8 cellular contexts compared by ENCODE assay signal in the genomic region with DNA sequence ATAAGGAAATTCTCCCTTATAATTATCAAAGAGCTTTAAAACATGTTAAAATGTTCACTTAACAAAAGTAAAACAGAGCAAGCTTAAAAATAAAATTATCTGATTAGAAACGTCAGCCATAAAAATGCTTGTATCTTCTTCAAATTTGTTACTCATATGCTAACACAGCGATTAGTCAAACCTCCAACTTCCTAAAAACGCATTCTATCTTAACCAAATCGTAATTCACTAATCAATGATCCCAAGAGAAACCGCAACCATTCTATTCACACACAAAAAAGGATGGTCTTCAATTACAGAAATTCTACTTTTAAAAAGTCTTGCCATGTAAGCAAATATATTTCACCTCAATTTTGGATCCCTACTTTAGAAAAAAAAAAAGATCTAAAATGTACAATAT. TPM values are rescaled to one million over a fixed set of nuclear protein-coding genes. Genes with fewer than 3 reads are reported as not detected.
A peak's percentile ranks its signal among the peaks of the same experiment; 100 is the strongest.
DNase-seq lines count a peak whose midpoint lies in the region; ATAC-seq, FAIRE-seq and TF ChIP-seq lines count a peak whose summit lies in the region.

No MANE protein-coding gene starts in this region.

- CTCF ChIA-PET in HepG2 (lab: Yijun Ruan, JAX; ENCODE audit: low intra/inter-chr PET ratio, low total read pairs), result no interaction called here

- TF ChIP-seq RAD21 in HepG2 (CRISPR knock-in tag; IDR thresholded peaks at IDR 0.05), result no peak

- H2AFZ ChIP-seq in HepG2 (ENCODE audit: low read length), result no peak overlapping the region

- in situ Hi-C loops in HepG2 (cut with HindIII; ENCODE audit: extremely low pct_ligation_motif_present, low pct_unique_long_range_greater_than_20kb), result no loop called here

- WGBS in heart left ventricle, 4 donors, result 71 to 75% (median 74%) methylated on average over 5 of the region's 5 CpGs
- WGBS in HepG2 (ENCODE audit: low lambda C conversion rate), result 86% methylated on average over 5 of the region's 5 CpGs
- 75% methylated on average over 5 of the region's 5 CpGs for WGBS in urinary bladder

- H3K79me2 ChIP-seq in HepG2 (ENCODE audit: insufficient read depth, low read length), result no peaks in the 10 kb centered on the region

- no TSS peak for BruUV-seq in HepG2 (replicated peaks; lab: Mats Ljungman, UMichigan)

- peaks cover 57% of the 10 kb centered on the region for H3K4me1 Mint-ChIP-seq in activated T-helper 1 cell treated with anti-CD3 and anti-CD28 coated beads, Interleukin-12 subunit alpha, Interleukin-12 subunit beta, Interleukin-2, Interleukin-4 antibody, amounts not matched to agents 30 ng/mL and 10 ng/mL and 1 ng/mL, durations not matched to agents 14 hours and 24 hours and 36 hours (ENCODE audit: low read depth)

- TF ChIP-seq POLR2A in heart left ventricle (IDR thresholded peaks at IDR 0.05), result no peak
- no peak for TF ChIP-seq POLR2A in HepG2 (IDR thresholded peaks at IDR 0.05; ENCODE audit: insufficient read depth in 1 of 2, low read depth in 2 of 2, low read length in 2 of 2)
- TF ChIP-seq POLR2A in H54 (IDR thresholded peaks at IDR 0.05; ENCODE audit: low read depth, low read length), result no peak

- H4K20me1 ChIP-seq in HepG2 (ENCODE audit: insufficient read depth, low read length), result no peaks in the 10 kb centered on the region

- H3K27me3 ChIP-seq in heart left ventricle, result no peaks in the 10 kb centered on the region
- H3K27me3 ChIP-seq in HepG2 (ENCODE audit: control insufficient read depth in 1 of 2, insufficient read depth in 2 of 2, low read length in 2 of 2), result peaks cover 3 to 24% of the 10 kb centered on the region in 2 experiments; a peak in 4 of 5 replicates

- H3K4me1 ChIP-seq in heart left ventricle (peaks cover 0 to 65% (median 17%) of the 10 kb centered on the region in 12 donors), HepG2 (ENCODE audit: insufficient read depth, low read length) (peaks cover 16% of the 10 kb centered on the region), urinary bladder (ENCODE audit: insufficient read depth) (no peaks in the 10 kb centered on the region)

- H3K27me3 Mint-ChIP-seq in activated T-helper 1 cell treated with anti-CD3 and anti-CD28 coated beads, Interleukin-12 subunit alpha, Interleukin-12 subunit beta, Interleukin-2, Interleukin-4 antibody, amounts not matched to agents 30 ng/mL and 10 ng/mL and 1 ng/mL, durations not matched to agents 14 hours and 24 hours and 36 hours (ENCODE audit: insufficient read depth), result no peaks in the 10 kb centered on the region

- peak overlapping the region; percentile 78 for H3K4me2 ChIP-seq in HepG2 (ENCODE audit: low read depth, low read length)

- DNase-seq in heart left ventricle (no peak), cardiac septum (ENCODE audit: low spot score) (no peak), HepG2 (ENCODE audit: low spot score) (no peak), DMS53 (lab: John Stamatoyannopoulos, UW) (no peak), H54 (ENCODE audit: insufficient read length, low spot score) (no peak)
- DNase-seq in activated T-helper 1 cell treated with anti-CD3 and anti-CD28 coated beads, Interleukin-12 subunit alpha, Interleukin-12 subunit beta, Interleukin-2, Interleukin-4 antibody, amounts not matched to agents 30 ng/mL and 10 ng/mL and 1 ng/mL, durations not matched to agents 14 hours and 24 hours and 36 hours (ENCODE audit: low spot score), result no peak
- DNase-seq in effector CD4-positive, alpha-beta T cell, result no peak

- POLR2A ChIA-PET in HepG2 (lab: Yijun Ruan, JAX), result no interaction called here

- H3K27ac ChIP-seq in heart left ventricle (peak overlapping the region in 5 of 12 donors; percentile 1 to 97 (median 79)), HepG2 (ENCODE audit: extremely low read length, insufficient read depth, low read length) (no peak overlapping the region), urinary bladder (ENCODE audit: low read depth) (no peak overlapping the region)

- no peak for TF ChIP-seq CTCF in heart left ventricle (IDR thresholded peaks at IDR 0.05)
- no peak for TF ChIP-seq CTCF in HepG2 (CRISPR knock-in tag; IDR thresholded peaks at IDR 0.05)

- FAIRE-seq in HepG2 (lab: Jason Lieb, UNC), result no peak
- FAIRE-seq in H54 (lab: Jason Lieb, UNC), result no peak

- TF ChIP-seq EP300 in HepG2 (IDR thresholded peaks at IDR 0.05; ENCODE audit: low read depth in 2 of 2, low read length in 2 of 2) (no peak), HepG2 (CRISPR knock-in tag; IDR thresholded peaks at IDR 0.05; ENCODE audit: borderline replicate concordance) (no peak)

- intact Hi-C loops in heart left ventricle (cut with DNase I), result loop anchor here in 2 of 10 donors (5.0 kb wide), 2 partner anchors 92 to 108 kb away; no protein-coding TSS in a partner anchor
- intact Hi-C loops in cardiac septum (cut with DNase I), result no loop called here
- intact Hi-C loops in activated T-helper 1 cell treated with anti-CD3 and anti-CD28 coated beads, Interleukin-12 subunit alpha, Interleukin-12 subunit beta, Interleukin-2, Interleukin-4 antibody, amounts not matched to agents 30 ng/mL and 10 ng/mL and 1 ng/mL, durations not matched to agents 14 hours and 24 hours and 36 hours (cut with micrococcal nuclease), result loop anchor here (10.0 kb wide), 2 partner anchors 1135 to 1265 kb away; a partner anchor contains a TSS
- intact Hi-C loops in HepG2 (cut with micrococcal nuclease; ENCODE audit: unreplicated experiment), result no loop called here

- peak overlapping the region; percentile 94 for H3K4me3 Mint-ChIP-seq in activated T-helper 1 cell treated with anti-CD3 and anti-CD28 coated beads, Interleukin-12 subunit alpha, Interleukin-12 subunit beta, Interleukin-2, Interleukin-4 antibody, amounts not matched to agents 30 ng/mL and 10 ng/mL and 1 ng/mL, durations not matched to agents 14 hours and 24 hours and 36 hours

- no peak overlapping the region for H3K9ac ChIP-seq in HepG2 (ENCODE audit: insufficient read depth, low read depth, low read length)

- peak overlapping the region; percentile 92 for H3K27ac Mint-ChIP-seq in activated T-helper 1 cell treated with anti-CD3 and anti-CD28 coated beads, Interleukin-12 subunit alpha, Interleukin-12 subunit beta, Interleukin-2, Interleukin-4 antibody, amounts not matched to agents 30 ng/mL and 10 ng/mL and 1 ng/mL, durations not matched to agents 14 hours and 24 hours and 36 hours

- H3K9me3 ChIP-seq in heart left ventricle (no peaks in the 10 kb centered on the region), HepG2 (ENCODE audit: low read length) (no peaks in the 10 kb centered on the region)

- peak overlapping the region in 10 of 12 donors; percentile 64 to 98 (median 94) for H3K4me3 ChIP-seq in heart left ventricle
- peak overlapping the region in 2 of 3 experiments; percentile 84 to 88; a peak in 4 of 6 replicates for H3K4me3 ChIP-seq in HepG2 (replicated peaks in 1 of 3; ENCODE audit: insufficient read depth in 1 of 3, low read depth in 2 of 3, low read length in 3 of 3)
- peak overlapping the region; percentile 82 for H3K4me3 ChIP-seq in urinary bladder (ENCODE audit: low read depth, low read length)

- no peaks in the 10 kb centered on the region for H3K9me3 Mint-ChIP-seq in activated T-helper 1 cell treated with anti-CD3 and anti-CD28 coated beads, Interleukin-12 subunit alpha, Interleukin-12 subunit beta, Interleukin-2, Interleukin-4 antibody, amounts not matched to agents 30 ng/mL and 10 ng/mL and 1 ng/mL, durations not matched to agents 14 hours and 24 hours and 36 hours

- no peaks in the 10 kb centered on the region for H3K36me3 ChIP-seq in heart left ventricle
- H3K36me3 ChIP-seq in HepG2 (replicated peaks in 1 of 2; ENCODE audit: control insufficient read depth in 1 of 2, insufficient read depth in 2 of 2, low read length in 2 of 2), result no peaks in the 10 kb centered on the region
- H3K36me3 ChIP-seq in urinary bladder (ENCODE audit: insufficient read depth), result no peaks in the 10 kb centered on the region

- peaks cover 47% of the 10 kb centered on the region for H3K36me3 Mint-ChIP-seq in activated T-helper 1 cell treated with anti-CD3 and anti-CD28 coated beads, Interleukin-12 subunit alpha, Interleukin-12 subunit beta, Interleukin-2, Interleukin-4 antibody, amounts not matched to agents 30 ng/mL and 10 ng/mL and 1 ng/mL, durations not matched to agents 14 hours and 24 hours and 36 hours (ENCODE audit: low read depth)

- ATAC-seq in heart left ventricle (no peak), HepG2 (no peak)

TF ChIP-seq in HepG2, 621 proteins besides CTCF, POLR2A, EP300 and RAD21 (continues in another document):
- TF ChIP-seq ATAD3A (CRISPR knock-in tag; IDR thresholded peaks at IDR 0.05) (no peak), ZNF292 (CRISPR knock-in tag; IDR thresholded peaks at IDR 0.05; ENCODE audit: borderline replicate concordance, low read depth) (no peak), ZNF326 (CRISPR knock-in tag; IDR thresholded peaks at IDR 0.05; ENCODE audit: borderline replicate concordance) (no peak)

RNA-seq across cellular contexts. Expression of a gene that starts 1.9 kb away (rescaled TPM):
- total RNA-seq in heart left ventricle (10 to 100 TPM in 2 of 9 donors, 1 to 10 TPM in 7; 3.3 to 24.4 (median 5.3) TPM), cardiac septum (4.0 TPM), HepG2 (2016; rRNA removed; fragmentation: Illumina TruSeq; extraction: Trizol) (4.5 and 7.7 TPM in 2 replicates), urinary bladder (37.3 TPM)
- polyA plus RNA-seq in heart left ventricle (1 to 10 TPM; 1.4 to 2.6 TPM), HepG2 (2011; rRNA removed) (0.81 and 1.6 TPM in 2 replicates), urinary bladder (6.0 TPM)
- 148 and 164 TPM in 2 replicates for total RNA-seq in activated T-helper 1 cell treated with anti-CD3 and anti-CD28 coated beads, Interleukin-12 subunit alpha, Interleukin-12 subunit beta, Interleukin-2, Interleukin-4 antibody, amounts not matched to agents 30 ng/mL and 10 ng/mL and 1 ng/mL, durations not matched to agents 14 hours and 24 hours and 36 hours
- 0.79 and 0.81 TPM in 2 replicates for total RNA-seq in HepG2 (2016; cell fraction: cytosol; rRNA removed; fragmentation: Illumina TruSeq; extraction: Trizol; ENCODE audit: low read depth)
- 5.5 and 7.2 TPM in 2 replicates for total RNA-seq in HepG2 (2016; cell fraction: insoluble cytoplasmic fraction; rRNA removed; fragmentation: Illumina TruSeq; extraction: Trizol)
- total RNA-seq in HepG2 (2016; cell fraction: membrane; rRNA removed; fragmentation: Illumina TruSeq; extraction: Trizol), result 1.8 and 2.5 TPM in 2 replicates
- 2.8 and 6.3 TPM in 2 replicates for total RNA-seq in HepG2 (2016; cell fraction: nucleus; rRNA removed; fragmentation: Illumina TruSeq; extraction: Trizol)
- polyA plus RNA-seq in HepG2 (2011; cell fraction: cytosol; rRNA removed), result 0.40 and 0.53 TPM in 2 replicates
- polyA plus RNA-seq in HepG2 (2011; cell fraction: nucleus; rRNA removed), result 0.35 and 0.72 TPM in 2 replicates
- polyA plus RNA-seq in HepG2 (2012), result 0.59 and 1.3 TPM in 2 replicates
- 0.07 and 0.19 TPM in 2 replicates for polyA plus RNA-seq in HepG2 (2016; cell fraction: cytosol; fragmentation: Illumina TruSeq; extraction: Trizol; ENCODE audit: low read depth)
- 3.2 and 3.6 TPM in 2 replicates for polyA plus RNA-seq in HepG2 (2016; cell fraction: insoluble cytoplasmic fraction; fragmentation: Illumina TruSeq; extraction: Trizol; ENCODE audit: low read depth)
- 0.57 and 0.81 TPM in 2 replicates for polyA plus RNA-seq in HepG2 (2016; cell fraction: membrane; fragmentation: Illumina TruSeq; extraction: Trizol; ENCODE audit: low read depth)
- 2.1 TPM in 2 replicates for polyA plus RNA-seq in HepG2 (2016; cell fraction: nucleus; fragmentation: Illumina TruSeq; extraction: Trizol; ENCODE audit: insufficient read depth, low read depth)
- 0.32 and 2.3 TPM in 2 replicates for polyA minus RNA-seq in HepG2 (2011; rRNA and poly(A)+ RNA removed; ENCODE audit: low replicate concordance)
- 1.6 and 1.8 TPM in 2 replicates for polyA minus RNA-seq in HepG2 (2011; cell fraction: cytosol; rRNA and poly(A)+ RNA removed)
- 4.1 and 6.6 TPM in 2 replicates for polyA minus RNA-seq in HepG2 (2011; cell fraction: nucleus; rRNA and poly(A)+ RNA removed)
